Comparison of ENCODE assay signal across 26 cellular contexts in genomic region chr3:169311366-169311765, GRCh38.
"Had no signal": no experiment of that assay in that cellular context is flagged by ENCODE, and none has a peak within 500 bp of the region (broad histone marks: within the 10 kb centered on the region; RNA-seq: fewer than 3 reads in every experiment).

No MANE protein-coding gene starts in this region.

- H3K9me3 ChIP-seq: colonic mucosa, esophagus squamous epithelium, psoas muscle, sigmoid colon, stomach, thyroid gland, vagina had no signal

- H3K4me1 ChIP-seq: colonic mucosa, neural progenitor cell, psoas muscle, thyroid gland, vagina had no signal

- H3K27me3 ChIP-seq: colonic mucosa, esophagus squamous epithelium, neural progenitor cell, sigmoid colon, stomach, thyroid gland, vagina had no signal

- DNase-seq: colonic mucosa; effector memory CD4-positive, alpha-beta T cell; erythroblast; esophagus squamous epithelium; hypothalamus; immature natural killer cell; islet precursor cell; mammary epithelial cell; mesendoderm; midbrain; naive thymus-derived CD4-positive, alpha-beta T cell; nucleus accumbens; posterior cingulate gyrus; psoas muscle; right cardiac atrium; sigmoid colon; stimulated activated CD4-positive, alpha-beta T cell treated with anti-CD3 and anti-CD28 coated beads, Interleukin-2, amount 100 ng/mL, for 24 hours; stimulated activated CD4-positive, alpha-beta T cell treated with anti-CD3 and anti-CD28 coated beads, Interleukin-4, amount 100 ng/mL, for 24 hours; stimulated activated naive CD4-positive, alpha-beta T cell treated with Interleukin-2 at 50 U/mL for 16 hours; stomach; thyroid gland; trophoblast cell had no signal

- H3K27ac ChIP-seq: colonic mucosa, esophagus squamous epithelium, neural progenitor cell, psoas muscle, sigmoid colon, thyroid gland, vagina had no signal

- ATAC-seq: left lobe of liver; naive thymus-derived CD4-positive, alpha-beta T cell; psoas muscle; right cardiac atrium; stimulated activated effector memory CD8-positive, alpha-beta T cell treated with anti-CD3 and anti-CD28 coated beads, Interleukin-12 subunit alpha, Interleukin-12 subunit beta, amount 100 ng/mL, for 72 hours had no signal

- H3K36me3 ChIP-seq: colonic mucosa, esophagus squamous epithelium, neural progenitor cell, sigmoid colon, stomach, thyroid gland, vagina had no signal

- H3K4me3 ChIP-seq: colonic mucosa, esophagus squamous epithelium, neural progenitor cell, psoas muscle, sigmoid colon, stomach, thyroid gland, vagina had no signal
